9 cellular contexts compared by ENCODE assay signal in genomic region chr4:40289366-40290188, GRCh38. TPM values are rescaled to one million over a fixed set of nuclear protein-coding genes. Genes with fewer than 3 reads are reported as not detected.
DNase-seq lines count a peak whose midpoint lies in the region; ATAC-seq and TF ChIP-seq lines count a peak whose summit lies in the region.
"Had no signal": no experiment of that assay in that cellular context is flagged by ENCODE, and none has a peak within 500 bp of the region (broad histone marks: within the 10 kb centered on the region; RNA-seq: fewer than 3 reads in every experiment).

No MANE protein-coding gene starts in this region.

- H3K9ac ChIP-seq in KMS-11: no peak overlapping the region

- CTCF ChIA-PET in activated CD4-positive, alpha-beta memory T cell treated with anti-CD3 and anti-CD28 coated beads, Interleukin-2, amount 10 ng/mL, durations not matched to agents 7 days and 5 days (lab: Charles Lee): interaction anchor here (0.7 to 3.1 kb wide), 7 partner anchors 16 to 140 kb away, joined by 3 to 14 read pairs (median 4); no protein-coding TSS in a partner anchor

- TF ChIP-seq CTCF in KMS-11 (conservative IDR thresholded peaks at IDR 0.05; ENCODE audit: low read depth, low read length): no peak

- no peak overlapping the region; the same call in 1 of the 2 replicates for H2AFZ ChIP-seq in KMS-11 (ENCODE audit: low read depth)

- peaks cover 19% of the 10 kb centered on the region for H3K4me1 ChIP-seq in KMS-11 (ENCODE audit: low read depth, poor library complexity, severe bottlenecking)

- H3K4me3 Mint-ChIP-seq in activated CD4-positive, alpha-beta memory T cell treated with anti-CD3 and anti-CD28 coated beads, Interleukin-2, amount 10 ng/mL, durations not matched to agents 7 days and 5 days: peak overlapping the region; percentile 40

- DNase-seq in DMS79 treated with DMSO at 0.1 percent for 48 hours (lab: John Stamatoyannopoulos, UW) (peak; percentile 7), DMS79 (lab: John Stamatoyannopoulos, UW) (no peak), renal cortical epithelial cell (ENCODE audit: low read depth) (peak; percentile 45), LoVo (ENCODE audit: low spot score) (no peak), HuH-7.5 (ENCODE audit: low spot score) (no peak)
- no peak for DNase-seq in activated CD4-positive, alpha-beta memory T cell treated with anti-CD3 and anti-CD28 coated beads, Interleukin-2, amount 10 ng/mL, durations not matched to agents 7 days and 5 days

- H4K20me1 ChIP-seq in KMS-11 (ENCODE audit: insufficient read depth): no peaks in the 10 kb centered on the region

- peak overlapping the region; percentile 22; the same call in 1 of the 2 replicates for H3K27ac ChIP-seq in KMS-11
- H3K27ac ChIP-seq: 22Rv1 had no signal

- no peaks in the 10 kb centered on the region for H3K9me3 Mint-ChIP-seq in activated CD4-positive, alpha-beta memory T cell treated with anti-CD3 and anti-CD28 coated beads, Interleukin-2, amount 10 ng/mL, durations not matched to agents 7 days and 5 days

- no peak overlapping the region for H3K4me3 ChIP-seq in KMS-11 (IDR thresholded peaks at IDR 0.05; ENCODE audit: insufficient read depth, low read depth, low read length)

- H3K27me3 ChIP-seq in KMS-11 (ENCODE audit: insufficient read depth, low read depth): no peaks in the 10 kb centered on the region

- H3K4me2 ChIP-seq in KMS-11: peak overlapping the region; percentile 25; the same call in 1 of the 2 replicates

- H3K27ac Mint-ChIP-seq in activated CD4-positive, alpha-beta memory T cell treated with anti-CD3 and anti-CD28 coated beads, Interleukin-2, amount 10 ng/mL, durations not matched to agents 7 days and 5 days: peak overlapping the region; percentile 87

- H3K79me2 ChIP-seq in KMS-11 (ENCODE audit: insufficient read depth, low read depth): no peaks in the 10 kb centered on the region

- peaks cover 3% of the 10 kb centered on the region for H3K36me3 Mint-ChIP-seq in activated CD4-positive, alpha-beta memory T cell treated with anti-CD3 and anti-CD28 coated beads, Interleukin-2, amount 10 ng/mL, durations not matched to agents 7 days and 5 days (ENCODE audit: low read depth)

- H3K4me1 Mint-ChIP-seq in activated CD4-positive, alpha-beta memory T cell treated with anti-CD3 and anti-CD28 coated beads, Interleukin-2, amount 10 ng/mL, durations not matched to agents 7 days and 5 days: peaks cover 39% of the 10 kb centered on the region

- POLR2A ChIA-PET in activated CD4-positive, alpha-beta memory T cell treated with anti-CD3 and anti-CD28 coated beads, Interleukin-2, amount 10 ng/mL, durations not matched to agents 7 days and 5 days (lab: Charles Lee): interaction anchor here (0.9 to 4.0 kb wide), 14 partner anchors 9 to 428 kb away, joined by 3 to 22 read pairs (median 5); partner anchors contain the start of genes N4BP2 and RHOH

- ATAC-seq in HG03439 (IDR thresholded peaks at IDR 0.05; ENCODE audit: unreplicated experiment): no peak

- H3K27me3 Mint-ChIP-seq in activated CD4-positive, alpha-beta memory T cell treated with anti-CD3 and anti-CD28 coated beads, Interleukin-2, amount 10 ng/mL, durations not matched to agents 7 days and 5 days: no peaks in the 10 kb centered on the region

- H3K36me3 ChIP-seq in KMS-11 (ENCODE audit: insufficient read depth): no peaks in the 10 kb centered on the region

RNA-seq across cellular contexts. Expression of gene CHRNA9, which starts 45.6 kb away (rescaled TPM):
- not detected for total RNA-seq in activated CD4-positive, alpha-beta memory T cell treated with anti-CD3 and anti-CD28 coated beads, Interleukin-2, amount 10 ng/mL, durations not matched to agents 7 days and 5 days
- total RNA-seq in renal cortical epithelial cell: not detected in 2 replicates

Comparison
In these comparisons a context has a peak if more than half of its experiments do, and no peak if none do; other contexts are left out.
1. DNase-seq: peak in DMS79 treated with DMSO at 0.1 percent for 48 hours (single experiment) and renal cortical epithelial cell (single experiment); none in DMS79 (single experiment), activated CD4-positive, alpha-beta memory T cell treated with anti-CD3 and anti-CD28 coated beads, Interleukin-2, amount 10 ng/mL, durations not matched to agents 7 days and 5 days (single experiment), LoVo (single experiment) and HuH-7.5 (single experiment).